Comparison of ENCODE assay signal across 1 cellular context in genomic region chr19:19171821-19172532, GRCh38.
TF ChIP-seq lines count a peak whose summit lies in the region.

No MANE protein-coding gene starts in this region.

TF ChIP-seq in K562, 482 proteins besides CTCF, POLR2A, EP300 and RAD21 (continued from another document and continues in another):
- no peak for TF ChIP-seq THRA (IDR thresholded peaks at IDR 0.05)
- no peak for TF ChIP-seq NCOA6 (IDR thresholded peaks at IDR 0.05)
- TF ChIP-seq DACH1 (IDR thresholded peaks at IDR 0.05; ENCODE audit: partially characterized antibody) = no peak
- no peak for TF ChIP-seq CEBPZ (IDR thresholded peaks at IDR 0.05; ENCODE audit: borderline replicate concordance, low read depth, low read length)
- TF ChIP-seq ZNF354B (CRISPR knock-in tag; IDR thresholded peaks at IDR 0.05) = no peak
- no peak for TF ChIP-seq XRCC5 (IDR thresholded peaks at IDR 0.05; ENCODE audit: low read depth, low read length)
- no peak for TF ChIP-seq ZNF408 (CRISPR knock-in tag; IDR thresholded peaks at IDR 0.05; ENCODE audit: low read depth)
- TF ChIP-seq MAFF (IDR thresholded peaks at IDR 0.05; ENCODE audit: low read length) = no peak
- no peak for TF ChIP-seq CAMTA2 (CRISPR knock-in tag; conservative IDR thresholded peaks at IDR 0.05)
- TF ChIP-seq PTBP1 (IDR thresholded peaks at IDR 0.05; ENCODE audit: low read depth, low read length) = peak; percentile 91
- TF ChIP-seq ZMIZ1 (IDR thresholded peaks at IDR 0.05; ENCODE audit: low read depth in 2 of 2, low read length in 2 of 2) = no peak
- TF ChIP-seq ZNF561 (CRISPR knock-in tag; conservative IDR thresholded peaks at IDR 0.05) = no peak
- no peak for TF ChIP-seq ZNF184 (CRISPR knock-in tag; IDR thresholded peaks at IDR 0.05)
- TF ChIP-seq ZNF785 (CRISPR knock-in tag; IDR thresholded peaks at IDR 0.05) = no peak
- TF ChIP-seq DEAF1 (CRISPR knock-in tag; IDR thresholded peaks at IDR 0.05) = no peak
- TF ChIP-seq ZNF644 (tag; IDR thresholded peaks at IDR 0.05; ENCODE audit: low read depth) = no peak
- TF ChIP-seq ADNP (tag; IDR thresholded peaks at IDR 0.05) = peak; percentile 93
- TF ChIP-seq SFPQ (IDR thresholded peaks at IDR 0.05; ENCODE audit: low read depth, low read length) = no peak
- TF ChIP-seq RBM14 (IDR thresholded peaks at IDR 0.05; ENCODE audit: borderline replicate concordance, insufficient read depth, low read depth, low read length) = no peak
- peak; percentile 97 for TF ChIP-seq CEBPG (CRISPR knock-in tag; IDR thresholded peaks at IDR 0.05)
- TF ChIP-seq CEBPG (tag; conservative IDR thresholded peaks at IDR 0.05 in 1 of 2, IDR thresholded peaks at IDR 0.05 in 1 of 2) = peak; percentile 89 to 94
- TF ChIP-seq ZNF436 (CRISPR knock-in tag; IDR thresholded peaks at IDR 0.05) = no peak
- no peak for TF ChIP-seq USF2 (CRISPR knock-in tag; IDR thresholded peaks at IDR 0.05)
- peak; percentile 64; the same call in 1 of the 2 replicates for TF ChIP-seq EP400 (IDR thresholded peaks at IDR 0.05)
- TF ChIP-seq SREBF2 (CRISPR knock-in tag; IDR thresholded peaks at IDR 0.05) = no peak
- TF ChIP-seq MTA1 (IDR thresholded peaks at IDR 0.05; ENCODE audit: borderline replicate concordance) = no peak
- no peak for TF ChIP-seq RBM15 (IDR thresholded peaks at IDR 0.05; ENCODE audit: insufficient read depth, low read length)
- no peak for TF ChIP-seq TBP (optimal IDR thresholded peaks at IDR 0.05; ENCODE audit: low read depth, low read length)
- TF ChIP-seq NFATC3 (IDR thresholded peaks at IDR 0.05) = no peak
- TF ChIP-seq E2F8 (IDR thresholded peaks at IDR 0.05; ENCODE audit: low read depth, partially characterized antibody) = no peak
- no peak for TF ChIP-seq NRF1 (conservative IDR thresholded peaks at IDR 0.05 in 1 of 2, IDR thresholded peaks at IDR 0.05 in 1 of 2)
- no peak for TF ChIP-seq SMARCE1 (IDR thresholded peaks at IDR 0.05)
- no peak for TF ChIP-seq LCOR (CRISPR knock-in tag; IDR thresholded peaks at IDR 0.05)
- TF ChIP-seq ZBTB5 (IDR thresholded peaks at IDR 0.05) = no peak
- no peak for TF ChIP-seq TAL1 (IDR thresholded peaks at IDR 0.05)
- no peak for TF ChIP-seq KLF6 (CRISPR knock-in tag; IDR thresholded peaks at IDR 0.05; ENCODE audit: borderline replicate concordance)
- TF ChIP-seq SMC3 (conservative IDR thresholded peaks at IDR 0.05; ENCODE audit: insufficient read depth, low read depth, low read length) = no peak
- TF ChIP-seq RBM17 (IDR thresholded peaks at IDR 0.05; ENCODE audit: borderline replicate concordance, low read depth, low read length) = no peak
- TF ChIP-seq ARID2 (IDR thresholded peaks at IDR 0.05) = no peak
- TF ChIP-seq ZNF655 (CRISPR knock-in tag; IDR thresholded peaks at IDR 0.05) = no peak
- TF ChIP-seq PCBP1 (IDR thresholded peaks at IDR 0.05; ENCODE audit: low read depth, low read length, poor library complexity, severe bottlenecking) = no peak
- TF ChIP-seq SAP30 (IDR thresholded peaks at IDR 0.05; ENCODE audit: borderline replicate concordance, insufficient read depth, low read depth, low read length, poor library complexity, severe bottlenecking) = no peak
- TF ChIP-seq OTX1 (CRISPR knock-in tag; IDR thresholded peaks at IDR 0.05) = no peak
- no peak for TF ChIP-seq BACH1 (tag; IDR thresholded peaks at IDR 0.05)
